Comparison of ENCODE assay signal across 10 cellular contexts in the genomic region with DNA sequence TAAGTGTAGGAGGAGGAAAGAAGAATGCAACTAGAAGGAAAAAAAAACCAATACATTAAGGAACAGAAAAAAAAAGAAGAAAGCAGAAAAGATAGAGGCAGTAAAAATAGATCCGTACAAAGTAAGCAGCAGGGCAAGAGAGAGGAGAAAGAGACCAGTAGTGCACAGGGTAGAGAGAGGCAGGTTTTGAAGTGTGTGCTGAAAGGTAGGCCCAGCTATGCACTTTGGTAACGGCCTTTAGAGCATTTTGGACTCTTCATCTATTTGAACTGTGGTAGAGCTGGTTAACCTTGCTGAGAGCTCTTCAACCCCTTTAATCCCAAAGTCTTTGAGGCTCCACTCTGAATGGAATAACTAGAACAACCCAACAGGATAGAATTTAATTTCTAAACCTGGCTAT. TPM values are rescaled to one million over a fixed set of nuclear protein-coding genes. Genes with fewer than 3 reads are reported as not detected.
"Had no signal": no experiment of that assay in that cellular context is flagged by ENCODE, and none has a peak within 500 bp of the region (broad histone marks: within the 10 kb centered on the region; RNA-seq: fewer than 3 reads in every experiment).

No MANE protein-coding gene starts in this region.

- H3K27ac Mint-ChIP-seq: HFFc6, IgD-negative memory B cell had no signal

- H3K4me1 Mint-ChIP-seq: IgD-negative memory B cell had no signal

- H3K36me3 Mint-ChIP-seq: IgD-negative memory B cell had no signal

- H2AFZ ChIP-seq: GM23248 had no signal

- H3K9me3 ChIP-seq: HAP-1 had no signal

- H3K27me3 Mint-ChIP-seq: IgD-negative memory B cell had no signal

- H3K4me3 Mint-ChIP-seq: HFFc6, IgD-negative memory B cell had no signal

- H3K27ac ChIP-seq: GM23248, HL-60 had no signal

- DNase-seq: GM23248, GOT3, H7, HFFc6, KG1 had no signal

- H3K4me1 ChIP-seq: HAP-1 had no signal

- H3K36me3 ChIP-seq: HAP-1 had no signal

- H3K4me3 ChIP-seq: GM23248, HAP-1 had no signal

- ATAC-seq: HCT116, HepG2 had no signal

- H3K9ac ChIP-seq: GM23248 had no signal

RNA-seq across cellular contexts. Expression of a gene that starts 45.2 kb away (rescaled TPM):
- total RNA-seq: GM23248, HepG2 had no signal
- polyA plus RNA-seq: GM23248, HepG2, IgD-negative memory B cell had no signal
